In genomic region chr2:144836635-144837350, GRCh38 we compare ENCODE assay signal across 19 cellular contexts.
DNase-seq lines count a peak whose midpoint lies in the region; ATAC-seq and TF ChIP-seq lines count a peak whose summit lies in the region.
"Had no signal": no experiment of that assay in that cellular context is flagged by ENCODE, and none has a peak within 500 bp of the region (broad histone marks: within the 10 kb centered on the region; RNA-seq: fewer than 3 reads in every experiment).

No MANE protein-coding gene starts in this region.

- no peak for TF ChIP-seq EP300 in upper lobe of left lung (IDR thresholded peaks at IDR 0.05)

- ATAC-seq in sciatic nerve (peak; percentile 87), upper lobe of left lung (ENCODE audit: low FRiP score in 2 of 2) (no peak), T-cell (replicated peaks in 1 of 4) (no peak)
- ATAC-seq: activated CD8-positive, alpha-beta T cell treated with anti-CD3 and anti-CD28 coated beads for 36 hours; psoas muscle; stimulated activated effector memory CD8-positive, alpha-beta T cell treated with anti-CD3 and anti-CD28 coated beads, Interleukin-12 subunit alpha, Interleukin-12 subunit beta, amount 100 ng/mL, for 72 hours had no signal

- H3K9me3 Mint-ChIP-seq in T-cell = no peaks in the 10 kb centered on the region
- H3K9me3 Mint-ChIP-seq: activated CD8-positive, alpha-beta T cell treated with anti-CD3 and anti-CD28 coated beads for 36 hours; activated T-helper 2 cell treated with anti-CD3 and anti-CD28 coated beads, Interferon-gamma antibody, Interleukin-2, Interleukin-4, amounts not matched to agents 10 μg/mL and 5 μg/mL and 100 μg/mL, durations not matched to agents 14 hours and 24 hours and 36 hours; CD8-positive, alpha-beta memory T cell; endodermal cell; stimulated activated effector memory CD8-positive, alpha-beta T cell treated with anti-CD3 and anti-CD28 coated beads, Interleukin-12 subunit alpha, Interleukin-12 subunit beta, amount 100 ng/mL, for 72 hours had no signal

- no peak overlapping the region for H3K27ac Mint-ChIP-seq in T-cell
- H3K27ac Mint-ChIP-seq: activated CD8-positive, alpha-beta T cell treated with anti-CD3 and anti-CD28 coated beads for 36 hours; activated T-helper 2 cell treated with anti-CD3 and anti-CD28 coated beads, Interferon-gamma antibody, Interleukin-2, Interleukin-4, amounts not matched to agents 10 μg/mL and 5 μg/mL and 100 μg/mL, durations not matched to agents 14 hours and 24 hours and 36 hours; CD8-positive, alpha-beta memory T cell; endodermal cell; stimulated activated effector memory CD8-positive, alpha-beta T cell treated with anti-CD3 and anti-CD28 coated beads, Interleukin-12 subunit alpha, Interleukin-12 subunit beta, amount 100 ng/mL, for 72 hours had no signal

- H3K27me3 Mint-ChIP-seq in T-cell = no peaks in the 10 kb centered on the region
- H3K27me3 Mint-ChIP-seq: activated CD8-positive, alpha-beta T cell treated with anti-CD3 and anti-CD28 coated beads for 36 hours had no signal

- no peak overlapping the region for H3K4me3 ChIP-seq in upper lobe of left lung
- H3K4me3 ChIP-seq: ascending aorta, psoas muscle had no signal

- DNase-seq in EH (ENCODE audit: low read depth) (peak; percentile 71), NCI-H226 (peak; percentile 10), fibroblast of gingiva (ENCODE audit: low read depth) (peak; percentile 71), sciatic nerve (ENCODE audit: low spot score) (no peak), G401 (ENCODE audit: low spot score) (no peak), upper lobe of left lung (no peak), T-cell (no peak)
- DNase-seq: activated CD8-positive, alpha-beta T cell treated with anti-CD3 and anti-CD28 coated beads for 36 hours; CD8-positive, alpha-beta memory T cell; endodermal cell; head of caudate nucleus; NCI-H2081 treated with DMSO at 0.1 percent for 48 hours; NK-92 treated with Interleukin-12 subunit alpha and Interleukin-12 subunit beta, amount 100 ng/mL, for 24 hours; psoas muscle; SHP77 treated with DMSO at 0.1 percent for 48 hours; stimulated activated CD4-positive, alpha-beta T cell treated with anti-CD3 and anti-CD28 coated beads, Interleukin-4, amount 100 ng/mL, for 4 hours had no signal

- no peaks in the 10 kb centered on the region for H3K36me3 ChIP-seq in upper lobe of left lung
- H3K36me3 ChIP-seq: ascending aorta had no signal

- H3K4me1 Mint-ChIP-seq in T-cell = no peaks in the 10 kb centered on the region
- H3K4me1 Mint-ChIP-seq: CD8-positive, alpha-beta memory T cell; endodermal cell; stimulated activated effector memory CD8-positive, alpha-beta T cell treated with anti-CD3 and anti-CD28 coated beads, Interleukin-12 subunit alpha, Interleukin-12 subunit beta, amount 100 ng/mL, for 72 hours had no signal

- H3K27me3 ChIP-seq in upper lobe of left lung = no peaks in the 10 kb centered on the region
- H3K27me3 ChIP-seq: ascending aorta had no signal

- no peaks in the 10 kb centered on the region for H3K9me3 ChIP-seq in upper lobe of left lung
- H3K9me3 ChIP-seq: ascending aorta, psoas muscle had no signal

- no peaks in the 10 kb centered on the region for H3K36me3 Mint-ChIP-seq in T-cell
- H3K36me3 Mint-ChIP-seq: CD8-positive, alpha-beta memory T cell; stimulated activated effector memory CD8-positive, alpha-beta T cell treated with anti-CD3 and anti-CD28 coated beads, Interleukin-12 subunit alpha, Interleukin-12 subunit beta, amount 100 ng/mL, for 72 hours had no signal

- TF ChIP-seq CTCF in upper lobe of left lung (IDR thresholded peaks at IDR 0.05) = no peak

- no peak for TF ChIP-seq POLR2A in upper lobe of left lung (IDR thresholded peaks at IDR 0.05)

- in situ Hi-C loops in G401 (cut with HindIII; ENCODE audit: low sequenced_read_pairs) = no loop called here

- intact Hi-C loops in sciatic nerve (cut with DNase I) = no loop called here

- CTCF ChIA-PET in T-cell (lab: Charles Lee) = interaction anchor here (0.6 to 0.7 kb wide), 2 partner anchors 8 to 652 kb away, joined by 3 read pairs; no protein-coding TSS in a partner anchor

- no peak overlapping the region for H3K4me3 Mint-ChIP-seq in T-cell
- H3K4me3 Mint-ChIP-seq: activated CD8-positive, alpha-beta T cell treated with anti-CD3 and anti-CD28 coated beads for 36 hours; CD8-positive, alpha-beta memory T cell; endodermal cell; stimulated activated effector memory CD8-positive, alpha-beta T cell treated with anti-CD3 and anti-CD28 coated beads, Interleukin-12 subunit alpha, Interleukin-12 subunit beta, amount 100 ng/mL, for 72 hours had no signal

- H3K4me1 ChIP-seq in upper lobe of left lung = no peaks in the 10 kb centered on the region
- H3K4me1 ChIP-seq: ascending aorta, psoas muscle had no signal

- no peak overlapping the region for H3K27ac ChIP-seq in upper lobe of left lung
- H3K27ac ChIP-seq: ascending aorta, psoas muscle had no signal

- 90 to 94% methylated on average over 7 of the region's 7 CpGs for WGBS in upper lobe of left lung, 2 donors

- POLR2A ChIA-PET in T-cell (lab: Charles Lee) = interaction anchor here in 1 of 2 donors (0.5 kb wide), 1 partner anchor 333 kb away, joined by 5 read pairs; no protein-coding TSS in a partner anchor

Comparison
In these comparisons a context has a peak if more than half of its experiments do, and no peak if none do; other contexts are left out.
1. DNase-seq: peak in EH (single experiment), NCI-H226 (single experiment) and fibroblast of gingiva (single experiment); none in sciatic nerve (single experiment), G401 (single experiment), upper lobe of left lung (0 of 2) and T-cell (0 of 34).